Comparison of ENCODE assay signal across 8 cellular contexts in genomic region chr1:28882009-28882628, GRCh38. TPM values are rescaled to one million over a fixed set of nuclear protein-coding genes. Genes with fewer than 3 reads are reported as not detected.
DNase-seq lines count a peak whose midpoint lies in the region; ATAC-seq and TF ChIP-seq lines count a peak whose summit lies in the region.

No MANE protein-coding gene starts in this region.

- peaks cover 0 to 5% (median 0%) of the 10 kb centered on the region in 8 donors for H3K9me3 Mint-ChIP-seq in CD4-positive, alpha-beta memory T cell

- no peak overlapping the region for H3K27ac ChIP-seq in CD4-positive, alpha-beta memory T cell (ENCODE audit: low read depth, low read length)
- H3K27ac ChIP-seq in HL-60 (replicated peaks) (no peak overlapping the region), coronary artery (peak overlapping the region in 1 of 2 donors; percentile 11), right lobe of liver (no peak overlapping the region)

- peaks cover 0 to 5% of the 10 kb centered on the region in 2 donors for H3K27me3 Mint-ChIP-seq in CD4-positive, alpha-beta memory T cell

- intact Hi-C loops in CD4-positive, alpha-beta memory T cell (cut with micrococcal nuclease), result loop anchor here (1.0 kb wide), 3 partner anchors 152 to 321 kb away; no protein-coding TSS in a partner anchor
- intact Hi-C loops in right lobe of liver (cut with DNase I), result loop anchor here (5.0 to 10.0 kb wide), 4 partner anchors 100 to 323 kb away; no protein-coding TSS in a partner anchor

- ATAC-seq in right lobe of liver (peak; percentile 68 to 78 (median 71)), GM21723 (IDR thresholded peaks at IDR 0.05; ENCODE audit: unreplicated experiment) (no peak)

- H3K27ac Mint-ChIP-seq in CD4-positive, alpha-beta memory T cell, result peak overlapping the region in 4 of 7 donors; percentile 6 to 78 (median 62)

- TF ChIP-seq CTCF in HL-60 (IDR thresholded peaks at IDR 0.05; ENCODE audit: insufficient read depth, low read length) (peak; percentile 93), coronary artery (IDR thresholded peaks at IDR 0.05) (peak; percentile 84), right lobe of liver (IDR thresholded peaks at IDR 0.05) (peak; percentile 87 to 98 (median 92))

- H3K9me3 ChIP-seq in CD4-positive, alpha-beta memory T cell (ENCODE audit: control insufficient read depth in 1 of 2, low read length in 2 of 2), result no peaks in the 10 kb centered on the region
- H3K9me3 ChIP-seq in right lobe of liver, result no peaks in the 10 kb centered on the region

- CTCF ChIA-PET in CD4-positive, alpha-beta memory T cell (lab: Charles Lee; ENCODE audit: partially characterized antibody), result interaction anchor here (0.6 to 13.0 kb wide), 38 partner anchors 9 to 633 kb away, joined by 3 to 294 read pairs (median 5); partner anchors contain the start of genes SRSF4 and TMEM200B

- peaks cover 0 to 5% of the 10 kb centered on the region in 2 donors for H3K36me3 Mint-ChIP-seq in CD4-positive, alpha-beta memory T cell

- DNase-seq in CD4-positive, alpha-beta memory T cell, result peak; percentile 70 to 79 (median 73)
- peak; percentile 57 to 81 for DNase-seq in HL-60 (ENCODE audit: low read depth in 1 of 2, low spot score in 1 of 2)
- DNase-seq in NCI-H748 (lab: John Stamatoyannopoulos, UW; ENCODE audit: unreplicated experiment), result peak; percentile 87
- peak; percentile 81 for DNase-seq in activated CD4-positive, alpha-beta T cell treated with anti-CD3 and anti-CD28 coated beads, Interleukin-2, amount 50 U/mL, for 1 hour
- DNase-seq in coronary artery (ENCODE audit: low spot score), result peak; percentile 88
- DNase-seq in right lobe of liver, result peak; percentile 86 to 89 (median 89)
- peak; percentile 54 to 67 (median 62) for DNase-seq in stimulated activated CD4-positive, alpha-beta T cell treated with anti-CD3 and anti-CD28 coated beads, TNF-alpha, amount 100 ng/mL, for 4 hours (ENCODE audit: low read depth in 3 of 3)

- H3K4me3 Mint-ChIP-seq in CD4-positive, alpha-beta memory T cell, result peak overlapping the region in 2 of 8 donors; percentile 26 to 36

- H3K27me3 ChIP-seq in CD4-positive, alpha-beta memory T cell (ENCODE audit: insufficient read depth, low read length), result no peaks in the 10 kb centered on the region
- no peaks in the 10 kb centered on the region for H3K27me3 ChIP-seq in HL-60 (ENCODE audit: insufficient read depth, poor library complexity, severe bottlenecking)
- H3K27me3 ChIP-seq in right lobe of liver, result no peaks in the 10 kb centered on the region

- WGBS in right lobe of liver (ENCODE audit: insufficient coverage, low coverage, low lambda C conversion rate, missing lambda C conversion rate), result 25% methylated on average over 11 of the region's 13 CpGs

- TF ChIP-seq POLR2A in right lobe of liver (IDR thresholded peaks at IDR 0.05), result no peak

- POLR2A ChIA-PET in CD4-positive, alpha-beta memory T cell (lab: Charles Lee; ENCODE audit: partially characterized antibody), result interaction anchor here (0.6 to 2.4 kb wide), 7 partner anchors 33 to 315 kb away, joined by 3 to 24 read pairs (median 4); partner anchors contain the start of genes EPB41 and SRSF4

- H3K36me3 ChIP-seq in CD4-positive, alpha-beta memory T cell (ENCODE audit: insufficient read depth, low read length), result no peaks in the 10 kb centered on the region
- no peaks in the 10 kb centered on the region for H3K36me3 ChIP-seq in right lobe of liver

- peaks cover 41% of the 10 kb centered on the region for H3K4me1 ChIP-seq in CD4-positive, alpha-beta memory T cell (ENCODE audit: insufficient read depth, low read length)
- H3K4me1 ChIP-seq in right lobe of liver, result peaks cover 0 to 19% (median 10%) of the 10 kb centered on the region in 4 donors

- no peak overlapping the region for H3K4me3 ChIP-seq in CD4-positive, alpha-beta memory T cell (ENCODE audit: low read length in 2 of 2)
- H3K4me3 ChIP-seq in HL-60 (replicated peaks; ENCODE audit: insufficient read depth, low read length) (no peak overlapping the region), coronary artery (peak overlapping the region; percentile 33), right lobe of liver (no peak overlapping the region)

- H3K4me1 Mint-ChIP-seq in CD4-positive, alpha-beta memory T cell, result peaks cover 33 to 45% (median 38%) of the 10 kb centered on the region in 4 donors

RNA-seq across cellular contexts. Expression of gene EPB41, which starts 32.2 kb away (rescaled TPM):
- 100 to 1,000 TPM; 320 to 321 TPM for total RNA-seq in CD4-positive, alpha-beta memory T cell
- polyA plus RNA-seq in CD4-positive, alpha-beta memory T cell, result 100 to 1,000 TPM in 1 of 2 donors, 10 to 100 TPM in 1; 56.1 to 106 TPM
- total RNA-seq in right lobe of liver, result 10 to 100 TPM; 35.3 to 58.7 (median 49.2) TPM

Comparison
In these comparisons a context has a peak if more than half of its experiments do, and no peak if none do; other contexts are left out.
1. RNA of gene EPB41, which starts 32.2 kb away (total RNA-seq): 320 to 321 TPM in CD4-positive, alpha-beta memory T cell; 35.3 to 58.7 TPM in right lobe of liver; every median in the first group is over 4 times any median in the second.
2. Peak in every context shown above with its lines, with median percentiles within 50 percentile points of each other: DNase-seq and CTCF ChIP-seq.